Comparison of ENCODE assay signal across 8 cellular contexts in genomic region chr9:39463696-39464095, GRCh38.
A peak's percentile ranks its signal among the peaks of the same experiment; 100 is the strongest.
DNase-seq lines count a peak whose midpoint lies in the region; ATAC-seq, FAIRE-seq and TF ChIP-seq lines count a peak whose summit lies in the region.
"Not testable (repeated sequence)": the region's sequence is repeated elsewhere in the genome, so short reads cannot be mapped to it uniquely, and the experiment has no call there.

No MANE protein-coding gene starts in this region.

- SMC1A ChIA-PET in GM12878 (lab: Charles Lee; ENCODE audit: uncharacterized antibody, unreplicated experiment), result not testable (repeated sequence)

- H3K4me3 Mint-ChIP-seq in natural killer cell treated with Interleukin-12 subunit alpha and Interleukin-12 subunit beta and Interleukin-15 and Interleukin-18, amount 100 ng/mL, for 72 hours, result peak overlapping the region; percentile 93

- H3K4me2 ChIP-seq in GM12878 (ENCODE audit: control insufficient read depth, insufficient read depth), result peak overlapping the region; percentile 60

- BruUV-seq in GM12878 (replicated peaks; lab: Mats Ljungman, UMichigan), result not testable (repeated sequence)

- peak overlapping the region; percentile 62; the same call in 1 of the 2 replicates for H3K9ac ChIP-seq in GM12878 (ENCODE audit: control insufficient read depth, insufficient read depth, low read length)

- DNase-seq in G401 (ENCODE audit: low spot score), result peak; percentile 41
- peak; percentile 31 for DNase-seq in RWPE1 (ENCODE audit: low spot score)
- peak; percentile 7 for DNase-seq in GM12878 (ENCODE audit: low read depth, low spot score)
- DNase-seq in heart left ventricle; natural killer cell treated with Interleukin-12 subunit alpha and Interleukin-12 subunit beta and Interleukin-15 and Interleukin-18, amount 100 ng/mL, for 72 hours (ENCODE audit: low spot score); thoracic aorta (ENCODE audit: low spot score): not testable (repeated sequence)

- intact Hi-C loops in GM12878 (cut with micrococcal nuclease; ENCODE audit: unreplicated experiment); heart left ventricle (cut with DNase I): not testable (repeated sequence)

- not testable (repeated sequence) for TF ChIP-seq CTCF in RWPE1 (conservative IDR thresholded peaks at IDR 0.05; ENCODE audit: low read depth); GM12878 (IDR thresholded peaks at IDR 0.05 in 2 of 3, conservative IDR thresholded peaks at IDR 0.05 in 1 of 3; ENCODE audit: control insufficient read depth in 2 of 3, extremely low read depth in 1 of 3, insufficient read depth in 1 of 3, low read depth in 3 of 3, low read length in 3 of 3); heart left ventricle (IDR thresholded peaks at IDR 0.05); thoracic aorta (IDR thresholded peaks at IDR 0.05)

- TF ChIP-seq POLR2A in GM12878 (IDR thresholded peaks at IDR 0.05; ENCODE audit: low read depth, low read length); heart left ventricle (IDR thresholded peaks at IDR 0.05): not testable (repeated sequence)

- peak overlapping the region; percentile 72 for H3K4me3 ChIP-seq in GM12878
- peak overlapping the region in 11 of 12 donors; percentile 48 to 72 (median 60) for H3K4me3 ChIP-seq in heart left ventricle
- H3K4me3 ChIP-seq in thoracic aorta, result peak overlapping the region; percentile 77

- CTCF ChIA-PET in RWPE1 (lab: Yijun Ruan, JAX); GM12878 (lab: Yijun Ruan, JAX): not testable (repeated sequence)

- H3K9me3 ChIP-seq in GM12878 (replicated peaks; ENCODE audit: control insufficient read depth, insufficient read depth, low read length); heart left ventricle; thoracic aorta: not testable (repeated sequence)

- peak overlapping the region; percentile 75 for H2AFZ ChIP-seq in GM12878 (ENCODE audit: control insufficient read depth, low read depth, low read length)

- FAIRE-seq in GM12878 (lab: Jason Lieb, UNC), result not testable (repeated sequence)

- H3K27ac ChIP-seq in RWPE1 (peak overlapping the region; percentile 62), heart left ventricle (peak overlapping the region in 8 of 12 donors; percentile 42 to 85 (median 74))
- not testable (repeated sequence) for H3K27ac ChIP-seq in GM12878 (ENCODE audit: control insufficient read depth, insufficient read depth); thoracic aorta

- POLR2A ChIA-PET in RWPE1 (lab: Yijun Ruan, JAX; ENCODE audit: low non-redundant PET); GM12878 (lab: Charles Lee): not testable (repeated sequence)

- not testable (repeated sequence) for H3K36me3 Mint-ChIP-seq in natural killer cell treated with Interleukin-12 subunit alpha and Interleukin-12 subunit beta and Interleukin-15 and Interleukin-18, amount 100 ng/mL, for 72 hours

- in situ Hi-C loops in G401 (cut with HindIII; ENCODE audit: low sequenced_read_pairs); GM12878 (cut with MboI): not testable (repeated sequence)

- 12% methylated on average over 6 of the region's 8 CpGs for WGBS in GM12878 (ENCODE audit: insufficient coverage, insufficient replicate concordance, low lambda C conversion rate, missing lambda C conversion rate)
- 10 to 13% (median 11%) methylated on average over 5 to 6 of the region's 8 CpGs for WGBS in heart left ventricle, 4 donors

- not testable (repeated sequence) for H3K27ac Mint-ChIP-seq in natural killer cell treated with Interleukin-12 subunit alpha and Interleukin-12 subunit beta and Interleukin-15 and Interleukin-18, amount 100 ng/mL, for 72 hours

- not testable (repeated sequence) for H3K36me3 ChIP-seq in GM12878 (ENCODE audit: control insufficient read depth in 2 of 2, insufficient read depth in 2 of 2, low read length in 1 of 2); heart left ventricle; thoracic aorta

- not testable (repeated sequence) for H4K20me1 ChIP-seq in GM12878 (ENCODE audit: control insufficient read depth, insufficient read depth)

- H3K79me2 ChIP-seq in GM12878 (ENCODE audit: control insufficient read depth, insufficient read depth, low read length), result not testable (repeated sequence)

- H3K27me3 Mint-ChIP-seq in natural killer cell treated with Interleukin-12 subunit alpha and Interleukin-12 subunit beta and Interleukin-15 and Interleukin-18, amount 100 ng/mL, for 72 hours, result not testable (repeated sequence)

- RAD21 ChIA-PET in GM12878 (lab: Charles Lee; ENCODE audit: unreplicated experiment), result not testable (repeated sequence)

- TF ChIP-seq RAD21 in GM12878 (IDR thresholded peaks at IDR 0.05; ENCODE audit: insufficient read depth, low read depth, low read length), result not testable (repeated sequence)

- not testable (repeated sequence) for TF ChIP-seq EP300 in GM12878 (IDR thresholded peaks at IDR 0.05; ENCODE audit: borderline replicate concordance in 1 of 2, control insufficient read depth in 1 of 2, low read depth in 2 of 2, low read length in 2 of 2)

- H3K27me3 ChIP-seq in GM12878 (replicated peaks in 1 of 2; ENCODE audit: control insufficient read depth in 2 of 2, insufficient read depth in 2 of 2, low read length in 1 of 2); heart left ventricle; thoracic aorta (replicated peaks; ENCODE audit: insufficient read depth): not testable (repeated sequence)

- ATAC-seq in GM21619 (IDR thresholded peaks at IDR 0.05; ENCODE audit: unreplicated experiment) (peak; percentile 35), HG03457 (IDR thresholded peaks at IDR 0.05; ENCODE audit: unreplicated experiment) (peak; percentile 26), GM12878 (peak; percentile 48), heart left ventricle (peak in 1 of 4 donors; percentile 27)
- ATAC-seq in natural killer cell treated with Interleukin-12 subunit alpha and Interleukin-12 subunit beta and Interleukin-15 and Interleukin-18, amount 100 ng/mL, for 72 hours; thoracic aorta (ENCODE audit: insufficient number of reproducible peaks, low FRiP score, low read depth): not testable (repeated sequence)

- not testable (repeated sequence) for H3K4me1 ChIP-seq in GM12878 (ENCODE audit: control insufficient read depth, insufficient read depth, low read length); heart left ventricle; thoracic aorta (ENCODE audit: control insufficient read depth in 1 of 2, low read depth in 2 of 2)

- H3K4me1 Mint-ChIP-seq in natural killer cell treated with Interleukin-12 subunit alpha and Interleukin-12 subunit beta and Interleukin-15 and Interleukin-18, amount 100 ng/mL, for 72 hours (ENCODE audit: low read depth in 2 of 2), result not testable (repeated sequence)

- not testable (repeated sequence) for H3K9me3 Mint-ChIP-seq in natural killer cell treated with Interleukin-12 subunit alpha and Interleukin-12 subunit beta and Interleukin-15 and Interleukin-18, amount 100 ng/mL, for 72 hours
